2 cellular contexts compared by ENCODE assay signal in the genomic region with DNA sequence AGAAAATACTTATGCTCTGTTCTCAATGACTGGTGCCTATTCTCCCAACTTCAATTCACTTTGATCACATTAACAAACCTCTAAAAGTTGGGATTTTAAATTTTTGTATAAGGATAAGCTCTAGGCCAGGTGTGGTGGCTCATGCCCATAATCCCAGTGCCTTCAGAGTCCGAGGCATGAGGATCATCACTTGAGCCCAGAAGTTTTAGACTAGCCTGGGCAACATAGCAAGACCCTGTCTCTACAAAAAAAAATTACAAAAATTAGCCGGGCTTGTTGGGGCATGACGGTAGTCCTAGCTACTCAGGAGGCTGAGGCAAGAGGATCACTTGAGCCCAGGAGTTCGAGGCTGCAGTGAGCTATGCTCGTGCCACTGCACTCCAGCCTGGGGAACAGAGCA.
TF ChIP-seq lines count a peak whose summit lies in the region.

No MANE protein-coding gene starts in this region.

TF ChIP-seq in IMR-90, 13 proteins besides CTCF, POLR2A, EP300 and RAD21:
- TF ChIP-seq FOS (IDR thresholded peaks at IDR 0.05; ENCODE audit: low read depth, low read length) (no peak), MXI1 (IDR thresholded peaks at IDR 0.05; ENCODE audit: borderline replicate concordance, low read depth, low read length) (no peak), MAFK (IDR thresholded peaks at IDR 0.05; ENCODE audit: low read depth, low read length) (no peak), SMC3 (IDR thresholded peaks at IDR 0.05; ENCODE audit: low read depth, low read length) (no peak), CHD1 (IDR thresholded peaks at IDR 0.05; ENCODE audit: low read depth, low read length) (no peak), MAZ (IDR thresholded peaks at IDR 0.05; ENCODE audit: borderline replicate concordance, low read depth, low read length) (no peak), NFE2L2 (IDR thresholded peaks at IDR 0.05; ENCODE audit: low read depth, low read length) (no peak), RFX5 (IDR thresholded peaks at IDR 0.05; ENCODE audit: low read depth, low read length) (no peak), CEBPB (IDR thresholded peaks at IDR 0.05; ENCODE audit: low read depth, low read length) (no peak), USF2 (IDR thresholded peaks at IDR 0.05; ENCODE audit: low read depth, low read length) (no peak), BHLHE40 (IDR thresholded peaks at IDR 0.05; ENCODE audit: low read depth, low read length) (no peak), RCOR1 (IDR thresholded peaks at IDR 0.05; ENCODE audit: insufficient replicate concordance, low read length) (no peak), ELK1 (IDR thresholded peaks at IDR 0.05; ENCODE audit: borderline replicate concordance, low read depth, low read length) (no peak)
TF ChIP-seq in IMR-90: peak in this region for 0.

TF ChIP-seq in GM12878, 131 proteins besides CTCF, POLR2A, EP300 and RAD21:
- TF ChIP-seq MYC (IDR thresholded peaks at IDR 0.05; ENCODE audit: insufficient read depth, insufficient read length, insufficient replicate concordance, low read length, severe bottlenecking) (no peak), ZBTB33 (IDR thresholded peaks at IDR 0.05) (peak; percentile 22; the same call in 1 of the 2 replicates)
TF ChIP-seq in GM12878: peak in this region for 1.
